Comparison of ENCODE assay signal across 8 cellular contexts in genomic region chr17:81518785-81519283, GRCh38. TPM values are rescaled to one million over a fixed set of nuclear protein-coding genes. Genes with fewer than 3 reads are reported as not detected.
DNase-seq lines count a peak whose midpoint lies in the region; ATAC-seq and TF ChIP-seq lines count a peak whose summit lies in the region.

No MANE protein-coding gene starts in this region.

- ATAC-seq in GM21825 (IDR thresholded peaks at IDR 0.05; ENCODE audit: unreplicated experiment) (peak; percentile 9), right cardiac atrium (peak; percentile 26 to 29), GM18502 (IDR thresholded peaks at IDR 0.05; ENCODE audit: poor library complexity, unreplicated experiment) (no peak)

- H3K27ac ChIP-seq in right cardiac atrium (ENCODE audit: low read length) (no peak overlapping the region), skeletal muscle tissue (ENCODE audit: low read depth, low read length) (no peak overlapping the region)

- no peak for TF ChIP-seq CTCF in AG10803 (conservative IDR thresholded peaks at IDR 0.05; ENCODE audit: low read length)

- H3K9me3 ChIP-seq in right cardiac atrium (ENCODE audit: control insufficient read depth, low read length) (no peaks in the 10 kb centered on the region), skeletal muscle tissue (ENCODE audit: control insufficient read depth in 3 of 3, low read length in 3 of 3) (no peaks in the 10 kb centered on the region)

- whole genome bisulfite sequencing in right cardiac atrium = under 1% methylated on average over 47 of the region's 47 CpGs

- H3K4me3 ChIP-seq in AG10803 (ENCODE audit: low read length) (peak overlapping the region; percentile 51), right cardiac atrium (ENCODE audit: low read length) (peak overlapping the region; percentile 17), skeletal muscle tissue (ENCODE audit: low read length in 3 of 3) (peak overlapping the region; percentile 30 to 49 (median 46))

- no peaks in the 10 kb centered on the region for H3K36me3 ChIP-seq in skeletal muscle tissue (ENCODE audit: control insufficient read depth in 3 of 3, insufficient read depth in 3 of 3, low read length in 3 of 3)

- intact Hi-C loops in right cardiac atrium (cut with DNase I) = loop anchor here in 1 of 4 donors (5.0 kb wide), 1 partner anchor 33 kb away; the partner anchor contains the start of gene FAAP100

- H3K4me1 ChIP-seq in right cardiac atrium (ENCODE audit: control insufficient read depth, insufficient read depth, low read length) (peaks cover 5% of the 10 kb centered on the region), skeletal muscle tissue (ENCODE audit: control insufficient read depth in 3 of 3, insufficient read depth in 3 of 3, low read length in 3 of 3) (peaks cover 43 to 62% (median 47%) of the 10 kb centered on the region in 3 donors)

- peak overlapping the region in 2 of 3 donors; percentile 14 to 57 for H3K9ac ChIP-seq in skeletal muscle tissue (ENCODE audit: low read depth in 1 of 3, low read length in 3 of 3)

- DNase-seq in AG10803 (ENCODE audit: low read depth) (no peak), right cardiac atrium (peak; percentile 55 to 83 (median 81)), mesenteric fat pad (ENCODE audit: low spot score) (no peak), 8988T (no peak)
- peak; percentile 57 to 69 for DNase-seq in activated T-cell treated with anti-CD3 and anti-CD28 coated beads, Interleukin-2, amount 50 U/mL, for 48 hours

- H3K27me3 ChIP-seq in right cardiac atrium (ENCODE audit: control insufficient read depth, insufficient read depth) = no peaks in the 10 kb centered on the region
- peaks cover 16 to 45% (median 25%) of the 10 kb centered on the region in 3 donors for H3K27me3 ChIP-seq in skeletal muscle tissue (ENCODE audit: control insufficient read depth in 3 of 3, insufficient read depth in 3 of 3, low read length in 3 of 3)

RNA-seq across cellular contexts. Expression of gene ACTG1, which starts 6.2 kb away (rescaled TPM):
- total RNA-seq in right cardiac atrium = 100 to 1,000 TPM; 347 to 772 (median 510) TPM
- polyA plus RNA-seq in right cardiac atrium = 410 TPM
- total RNA-seq in skeletal muscle tissue = 1,613 TPM
- 1,641 TPM for total RNA-seq in mesenteric fat pad

RNA-seq across cellular contexts. Expression of gene FSCN2, which starts 9.3 kb away (rescaled TPM):
- under 1 TPM; 0.45 to 0.63 (median 0.53) TPM for total RNA-seq in right cardiac atrium
- polyA plus RNA-seq in right cardiac atrium = 0.48 TPM
- 1.0 TPM for total RNA-seq in skeletal muscle tissue
- 0.39 TPM for total RNA-seq in mesenteric fat pad

RNA-seq across cellular contexts. Expression of gene FAAP100, which starts 33.3 kb away (rescaled TPM):
- total RNA-seq in right cardiac atrium (10 to 100 TPM; 12.0 to 15.3 (median 13.5) TPM), skeletal muscle tissue (7.8 TPM), mesenteric fat pad (25.5 TPM)
- 13.0 TPM for polyA plus RNA-seq in right cardiac atrium

Comparison
In these comparisons a context has a peak if more than half of its experiments do, and no peak if none do; other contexts are left out.
1. DNase-seq: peak in activated T-cell treated with anti-CD3 and anti-CD28 coated beads, Interleukin-2, amount 50 U/mL, for 48 hours (2 of 2) and right cardiac atrium (3 of 3); none in AG10803 (single experiment), mesenteric fat pad (single experiment) and 8988T (single experiment).
2. Peak in every context shown above with its lines, with median percentiles within 50 percentile points of each other: H3K4me3 ChIP-seq.